8 cellular contexts compared by ENCODE assay signal in genomic region chr17:4739122-4740024, GRCh38. TPM values are rescaled to one million over a fixed set of nuclear protein-coding genes. Genes with fewer than 3 reads are reported as not detected.
DNase-seq lines count a peak whose midpoint lies in the region; ATAC-seq, FAIRE-seq and TF ChIP-seq lines count a peak whose summit lies in the region.

TSS of gene CXCL16 (minus strand) at chr17:4739928. CDS start at chr17:4739339, 589 bp downstream.
TSS of gene ZMYND15 (plus strand) at chr17:4739833. CDS start at chr17:4740549, 716 bp downstream.

- no peaks in the 10 kb centered on the region for H3K9me3 Mint-ChIP-seq in activated naive CD8-positive, alpha-beta T cell treated with anti-CD3 and anti-CD28 coated beads, Interleukin-2, amount 10 ng/mL, durations not matched to agents 7 days and 5 days

- peaks cover 37% of the 10 kb centered on the region for H3K27me3 Mint-ChIP-seq in activated naive CD8-positive, alpha-beta T cell treated with anti-CD3 and anti-CD28 coated beads, Interleukin-2, amount 10 ng/mL, durations not matched to agents 7 days and 5 days

- intact Hi-C loops in left cardiac atrium (cut with DNase I) (loop anchor here (5.0 to 10.0 kb wide), 2 partner anchors 48 to 145 kb away; partner anchors contain the start of genes GLTPD2 (in 1 of the 2) and VMO1 (in 1 of the 2)), posterior vena cava (cut with DNase I) (no loop called here)

- TF ChIP-seq CTCF in A549 (IDR thresholded peaks at IDR 0.05) = no peak

- H3K9me3 ChIP-seq in A549 = no peaks in the 10 kb centered on the region

- CTCF ChIA-PET in A549 (lab: Yijun Ruan, JAX) = interaction anchor here (1.2 to 10.2 kb wide), 4 partner anchors 9 to 173 kb away, joined by 3 to 115 read pairs (median 4); partner anchors contain the start of genes ARRB2, GLTPD2 and VMO1

- no peak for FAIRE-seq in A549 (lab: Jason Lieb, UNC)

- no peak for TF ChIP-seq EP300 in A549 (IDR thresholded peaks at IDR 0.05)

- no peaks in the 10 kb centered on the region for H3K36me3 Mint-ChIP-seq in activated naive CD8-positive, alpha-beta T cell treated with anti-CD3 and anti-CD28 coated beads, Interleukin-2, amount 10 ng/mL, durations not matched to agents 7 days and 5 days

- H3K27ac ChIP-seq in A549 = peak within 1 kb of the TSS; percentile 79 to 87

- DNase-seq in A549 (ENCODE audit: low read depth in 1 of 2, low spot score in 1 of 2) (peak; percentile 39 to 85), RKO (ENCODE audit: low spot score) (peak; percentile 39), left cardiac atrium (peak; percentile 68), posterior vena cava (ENCODE audit: low spot score) (peak; percentile 86), Ammon's horn (ENCODE audit: low spot score) (no peak)
- peak; percentile 73 for DNase-seq in activated naive CD8-positive, alpha-beta T cell treated with anti-CD3 and anti-CD28 coated beads, Interleukin-2, amount 10 ng/mL, durations not matched to agents 7 days and 5 days

- TF ChIP-seq RAD21 in A549 (conservative IDR thresholded peaks at IDR 0.05 in 1 of 2, IDR thresholded peaks at IDR 0.05 in 1 of 2) = no peak; a peak in 1 of 5 replicates

- peak; percentile 38 for TF ChIP-seq POLR2A in A549 (IDR thresholded peaks at IDR 0.05; ENCODE audit: low read length)

- POLR2A ChIA-PET in A549 (lab: Yijun Ruan, JAX) = interaction anchor here (1.0 to 1.8 kb wide), 2 partner anchors 29 to 51 kb away, joined by 3 to 6 read pairs; no protein-coding TSS in a partner anchor
- POLR2A ChIA-PET in activated naive CD8-positive, alpha-beta T cell treated with anti-CD3 and anti-CD28 coated beads, Interleukin-2, amount 10 ng/mL, durations not matched to agents 7 days and 5 days (lab: Charles Lee) = interaction anchor here (0.7 to 1.9 kb wide), 2 partner anchors 24 to 32 kb away, joined by 3 to 5 read pairs; no protein-coding TSS in a partner anchor

- peak within 1 kb of the TSS; percentile 86 for H3K4me3 ChIP-seq in A549

- peak within 1 kb of the TSS; percentile 31 for H3K27ac Mint-ChIP-seq in activated naive CD8-positive, alpha-beta T cell treated with anti-CD3 and anti-CD28 coated beads, Interleukin-2, amount 10 ng/mL, durations not matched to agents 7 days and 5 days

- peaks cover 9% of the 10 kb centered on the region for H3K4me1 ChIP-seq in A549

- ATAC-seq in A549 (peak; percentile 63 to 76), GM21390 (IDR thresholded peaks at IDR 0.05; ENCODE audit: unreplicated experiment) (peak; percentile 57), left cardiac atrium (peak; percentile 76 to 77), HG02981 (IDR thresholded peaks at IDR 0.05; ENCODE audit: unreplicated experiment) (no peak)
- peak; percentile 69 for ATAC-seq in activated naive CD8-positive, alpha-beta T cell treated with anti-CD3 and anti-CD28 coated beads, Interleukin-2, amount 10 ng/mL, durations not matched to agents 7 days and 5 days (ENCODE audit: low read depth)

- peak within 1 kb of the TSS; percentile 79 for H3K4me3 Mint-ChIP-seq in activated naive CD8-positive, alpha-beta T cell treated with anti-CD3 and anti-CD28 coated beads, Interleukin-2, amount 10 ng/mL, durations not matched to agents 7 days and 5 days

- peak within 1 kb of the TSS; percentile 99 for H3K4me2 ChIP-seq in A549

- 4% methylated on average over 50 of the region's 100 CpGs for WGBS in A549 (ENCODE audit: missing lambda C conversion rate)

- peaks cover 16% of the 10 kb centered on the region for H3K4me1 Mint-ChIP-seq in activated naive CD8-positive, alpha-beta T cell treated with anti-CD3 and anti-CD28 coated beads, Interleukin-2, amount 10 ng/mL, durations not matched to agents 7 days and 5 days

TF ChIP-seq in A549, 52 proteins besides CTCF, POLR2A, EP300 and RAD21:
- peak in 1 of 2 experiments; percentile 27; a peak in 2 of 5 replicates for TF ChIP-seq JUN (IDR thresholded peaks at IDR 0.05)
- TF ChIP-seq ZFP36 (IDR thresholded peaks at IDR 0.05; ENCODE audit: borderline replicate concordance, partially characterized antibody) = no peak
- TF ChIP-seq E2F6 (IDR thresholded peaks at IDR 0.05; ENCODE audit: borderline replicate concordance, low read depth) = peak; percentile 67
- no peak for TF ChIP-seq FOSB (CRISPR knock-in tag; IDR thresholded peaks at IDR 0.05)
- TF ChIP-seq EHMT2 (IDR thresholded peaks at IDR 0.05; ENCODE audit: low read depth) = no peak
- TF ChIP-seq MAZ (IDR thresholded peaks at IDR 0.05; ENCODE audit: borderline replicate concordance, low read depth, low read length) = no peak
- no peak for TF ChIP-seq ESRRA (IDR thresholded peaks at IDR 0.05; ENCODE audit: borderline replicate concordance, low read length)
- TF ChIP-seq TP53 (CRISPR knock-in tag; IDR thresholded peaks at IDR 0.05) = no peak
- TF ChIP-seq MAX (IDR thresholded peaks at IDR 0.05) = peak; percentile 68
- TF ChIP-seq RNF2 (IDR thresholded peaks at IDR 0.05; ENCODE audit: borderline replicate concordance, low read depth) = peak; percentile 89
- TF ChIP-seq BHLHE40 (IDR thresholded peaks at IDR 0.05; ENCODE audit: low read depth, low read length) = no peak
- TF ChIP-seq FOSL2 (IDR thresholded peaks at IDR 0.05) = no peak
- no peak for TF ChIP-seq FOSL2 (CRISPR knock-in tag; IDR thresholded peaks at IDR 0.05)
- TF ChIP-seq MYC (IDR thresholded peaks at IDR 0.05; ENCODE audit: borderline replicate concordance, low read length) = no peak
- TF ChIP-seq ZC3H11A (IDR thresholded peaks at IDR 0.05) = no peak
- no peak for TF ChIP-seq SMC3 (IDR thresholded peaks at IDR 0.05)
- no peak for TF ChIP-seq ELK1 (IDR thresholded peaks at IDR 0.05; ENCODE audit: low read depth, low read length)
- TF ChIP-seq PHF8 (IDR thresholded peaks at IDR 0.05; ENCODE audit: borderline replicate concordance, low read depth) = peak; percentile 63

RNA-seq across cellular contexts. Expression of gene CXCL16, which starts in this region (rescaled TPM):
- polyA plus RNA-seq in A549 (2011; rRNA removed) = 13.8 and 20.5 TPM in 2 replicates
- 10.8 and 15.6 TPM in 2 replicates for polyA plus RNA-seq in A549 (2012; cell fraction: cytosol; rRNA removed)
- 6.1 and 7.0 TPM in 2 replicates for polyA plus RNA-seq in A549 (2012; cell fraction: nucleus; rRNA removed)
- 9.1 to 11.2 TPM (median 10.1 TPM) in 3 replicates for polyA plus RNA-seq in A549 (2017; fragmentation: RNase III; extraction: RNeasy Plus Mini Kit Qiagen cat#74134 plus additional on column Dnase treatment)
- 11.3 and 20.5 TPM in 2 replicates for polyA minus RNA-seq in A549 (2011; rRNA and poly(A)+ RNA removed)
- total RNA-seq in activated naive CD8-positive, alpha-beta T cell treated with anti-CD3 and anti-CD28 coated beads, Interleukin-2, amount 10 ng/mL, durations not matched to agents 7 days and 5 days = 1 to 10 TPM; 2.7 to 3.0 TPM
- 1 to 10 TPM; 6.5 to 8.2 TPM for total RNA-seq in left cardiac atrium
- 10 to 100 TPM; 14.8 to 20.4 TPM for total RNA-seq in posterior vena cava

RNA-seq across cellular contexts. Expression of gene ZMYND15, which starts in this region (rescaled TPM):
- polyA plus RNA-seq in A549 (2011; rRNA removed) (0.15 and 0.16 TPM in 2 replicates), A549 (2017; fragmentation: RNase III; extraction: RNeasy Plus Mini Kit Qiagen cat#74134 plus additional on column Dnase treatment) (0.19 to 0.22 TPM (median 0.20 TPM) in 3 replicates)
- polyA plus RNA-seq in A549 (2012; cell fraction: cytosol; rRNA removed) = 0.13 and 0.22 TPM in 2 replicates
- polyA plus RNA-seq in A549 (2012; cell fraction: nucleus; rRNA removed) = 0.96 and 1.1 TPM in 2 replicates
- 0.24 and 0.50 TPM in 2 replicates for polyA minus RNA-seq in A549 (2011; rRNA and poly(A)+ RNA removed)
- total RNA-seq in activated naive CD8-positive, alpha-beta T cell treated with anti-CD3 and anti-CD28 coated beads, Interleukin-2, amount 10 ng/mL, durations not matched to agents 7 days and 5 days = under 1 TPM in 1 of 2 experiments, not detected in 1; 0.17 TPM
- total RNA-seq in left cardiac atrium (under 1 TPM; 0.21 to 0.39 TPM), posterior vena cava (1 to 10 TPM; 1.1 to 1.2 TPM)

Comparison
In these comparisons a context has a peak if more than half of its experiments do, and no peak if none do; other contexts are left out.
1. intact Hi-C loops: an anchor here in left cardiac atrium (5.0 to 10.0 kb wide); none called in posterior vena cava.